In the genomic region with DNA sequence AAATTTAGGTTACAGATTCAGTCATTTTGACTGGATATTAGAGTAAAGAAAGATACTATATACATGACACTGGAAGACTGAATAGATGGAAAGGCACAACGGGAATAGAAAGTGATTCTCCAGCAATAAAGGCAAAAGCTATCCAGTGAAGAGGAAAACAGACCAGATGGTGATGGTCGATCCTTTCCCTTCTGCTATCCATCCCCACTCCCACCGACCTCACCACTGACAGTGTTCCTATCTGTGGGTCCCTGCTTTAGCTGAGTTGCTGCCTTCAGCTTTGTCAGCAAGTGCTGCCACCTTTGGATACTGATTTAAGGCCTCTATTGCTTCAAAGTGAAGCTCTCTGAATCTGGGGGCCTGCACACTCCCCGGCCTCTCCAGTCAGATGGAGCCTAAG, we compare ENCODE assay signal across 21 cellular contexts. TPM values are rescaled to one million over a fixed set of nuclear protein-coding genes. Genes with fewer than 3 reads are reported as not detected.
DNase-seq lines count a peak whose midpoint lies in the region; ATAC-seq and TF ChIP-seq lines count a peak whose summit lies in the region.
"Had no signal": no experiment of that assay in that cellular context is flagged by ENCODE, and none has a peak within 500 bp of the region (broad histone marks: within the 10 kb centered on the region; RNA-seq: fewer than 3 reads in every experiment).

No MANE protein-coding gene starts in this region.

- no peak overlapping the region for H2AK5ac ChIP-seq in IMR-90 (ENCODE audit: low read depth, low read length)

- H3K27ac ChIP-seq in IMR-90 (ENCODE audit: insufficient read depth, low read length), result no peak overlapping the region
- no peak overlapping the region for H3K27ac ChIP-seq in colonic mucosa

- no TSS peak for BruUV-seq in IMR-90 (replicated peaks; lab: Mats Ljungman, UMichigan)

- H3K27me3 Mint-ChIP-seq in glutamatergic neuron (ENCODE audit: unreplicated experiment), result no peaks in the 10 kb centered on the region
- H3K27me3 Mint-ChIP-seq: IgD-negative memory B cell had no signal

- H3K9me3 ChIP-seq in IMR-90 (ENCODE audit: control insufficient read depth, insufficient read depth, low read length) (no peaks in the 10 kb centered on the region), colonic mucosa (no peaks in the 10 kb centered on the region)
- H3K9me3 ChIP-seq: BE2C had no signal

- no peak for TF ChIP-seq RAD21 in IMR-90 (IDR thresholded peaks at IDR 0.05; ENCODE audit: low read length)

- no peak overlapping the region for H2BK5ac ChIP-seq in IMR-90 (ENCODE audit: low read depth, low read length, poor library complexity, severe bottlenecking)

- no peak overlapping the region for H3K4me2 ChIP-seq in IMR-90 (ENCODE audit: low read depth, low read length)

- no peak for ATAC-seq in IMR-90 (ENCODE audit: low read depth)
- ATAC-seq: GM12878 had no signal

- H4K5ac ChIP-seq in IMR-90 (ENCODE audit: low read depth, low read length), result no peak overlapping the region

- no peak overlapping the region for H3K56ac ChIP-seq in IMR-90 (ENCODE audit: extremely low read depth, insufficient read depth, low read length)

- H3K79me1 ChIP-seq in IMR-90 (ENCODE audit: low read depth in 1 of 2, low read length in 2 of 2), result no peaks in the 10 kb centered on the region

- H3K36me3 ChIP-seq in IMR-90 (ENCODE audit: control insufficient read depth, insufficient read depth, low read length), result no peaks in the 10 kb centered on the region
- no peaks in the 10 kb centered on the region for H3K36me3 ChIP-seq in colonic mucosa
- H3K36me3 ChIP-seq: BE2C had no signal

- no peak overlapping the region for H2BK20ac ChIP-seq in IMR-90 (ENCODE audit: low read depth, low read length)

- no peaks in the 10 kb centered on the region for H4K20me1 ChIP-seq in IMR-90 (ENCODE audit: insufficient read depth, low read length)

- dilution Hi-C loops in IMR-90 (cut with HindIII; ENCODE audit: low sequenced_read_pairs, unreplicated experiment), result no loop called here

- no peak overlapping the region for H3K14ac ChIP-seq in IMR-90 (replicated peaks; ENCODE audit: low read depth, low read length)

- POLR2A ChIA-PET in IMR-90 (lab: Charles Lee; ENCODE audit: unreplicated experiment), result no interaction called here

- 18% methylated on average over 2 of the region's 4 CpGs; no CpG with 5 or more reads in 1 of the 2 experiments for WGBS in IMR-90 (ENCODE audit: extremely low coverage in 2 of 2, insufficient read length in 1 of 2), 2 experiments

- no peaks in the 10 kb centered on the region for H3K36me3 Mint-ChIP-seq in glutamatergic neuron (ENCODE audit: unreplicated experiment)
- H3K36me3 Mint-ChIP-seq: CD4-positive, CD25-positive, alpha-beta regulatory T cell; CD8-positive, alpha-beta memory T cell; IgD-negative memory B cell had no signal

- H3K27me3 ChIP-seq in IMR-90 (ENCODE audit: control insufficient read depth, insufficient read depth, low read length), result no peaks in the 10 kb centered on the region; the same call in 1 of the 2 replicates
- H3K27me3 ChIP-seq in colonic mucosa, result no peaks in the 10 kb centered on the region

- no peak overlapping the region for H3K9ac ChIP-seq in IMR-90 (ENCODE audit: low read depth, low read length)
- no peak overlapping the region for H3K9ac ChIP-seq in colonic mucosa (ENCODE audit: low read depth in 2 of 2, low read length in 2 of 2)

- H3K4me3 ChIP-seq in IMR-90 (ENCODE audit: insufficient read depth, low read depth, low read length) (no peak overlapping the region), colonic mucosa (no peak overlapping the region)
- H3K4me3 ChIP-seq: GM12878 had no signal

- peaks cover 75% of the 10 kb centered on the region for H3K4me1 Mint-ChIP-seq in glutamatergic neuron (ENCODE audit: low read depth, unreplicated experiment)
- H3K4me1 Mint-ChIP-seq: CD4-positive, CD25-positive, alpha-beta regulatory T cell; CD8-positive, alpha-beta memory T cell had no signal

- no peak overlapping the region for H2AK9ac ChIP-seq in IMR-90 (replicated peaks; ENCODE audit: low read depth, low read length, poor library complexity)

- intact Hi-C loops in IMR-90 (cut with micrococcal nuclease), result no loop called here
- intact Hi-C loops in colonic mucosa (cut with DNase I), result no loop called here

- no peak overlapping the region for H4K8ac ChIP-seq in IMR-90 (ENCODE audit: low read depth in 2 of 2, low read length in 2 of 2)

- H3K18ac ChIP-seq in IMR-90 (ENCODE audit: low read depth, low read length), result no peak overlapping the region

- H2BK15ac ChIP-seq in IMR-90 (ENCODE audit: low read depth, low read length), result no peak overlapping the region

- CTCF ChIA-PET in IMR-90 (lab: Yijun Ruan, JAX), result no interaction called here

- peaks cover 10% of the 10 kb centered on the region for H3K9me3 Mint-ChIP-seq in glutamatergic neuron (ENCODE audit: unreplicated experiment)
- H3K9me3 Mint-ChIP-seq: IgD-negative memory B cell had no signal

- H3K23ac ChIP-seq in IMR-90 (ENCODE audit: low read depth, low read length), result no peak overlapping the region

- in situ Hi-C loops in IMR-90 (cut with MboI; ENCODE audit: low sequenced_read_pairs), result no loop called here

- peak overlapping the region; percentile 43 for H2AFZ ChIP-seq in IMR-90 (replicated peaks; ENCODE audit: low read length, poor library complexity)

- peak overlapping the region; percentile 63 for H3K4me3 Mint-ChIP-seq in glutamatergic neuron (ENCODE audit: unreplicated experiment)
- H3K4me3 Mint-ChIP-seq: CD4-positive, CD25-positive, alpha-beta regulatory T cell; CD8-positive, alpha-beta memory T cell had no signal

- no peak for TF ChIP-seq CTCF in IMR-90 (conservative IDR thresholded peaks at IDR 0.05; ENCODE audit: low read depth, low read length)
- TF ChIP-seq CTCF in glutamatergic neuron (IDR thresholded peaks at IDR 0.05; ENCODE audit: partially characterized antibody, unreplicated experiment), result no peak
- no peak for TF ChIP-seq CTCF in colonic mucosa (IDR thresholded peaks at IDR 0.05)

- TF ChIP-seq POLR2A in IMR-90 (IDR thresholded peaks at IDR 0.05; ENCODE audit: low read depth, low read length), result no peak

- H2BK120ac ChIP-seq in IMR-90 (ENCODE audit: low read depth, low read length), result no peak overlapping the region

- peak overlapping the region; percentile 93 for H3K27ac Mint-ChIP-seq in glutamatergic neuron (ENCODE audit: unreplicated experiment)
- H3K27ac Mint-ChIP-seq: CD4-positive, CD25-positive, alpha-beta regulatory T cell; IgD-negative memory B cell had no signal

- no peaks in the 10 kb centered on the region for H3K4me1 ChIP-seq in IMR-90 (ENCODE audit: control insufficient read depth, insufficient read depth, low read length)
- H3K4me1 ChIP-seq in colonic mucosa, result no peaks in the 10 kb centered on the region
- H3K4me1 ChIP-seq: BE2C had no signal

- H4K91ac ChIP-seq in IMR-90 (ENCODE audit: insufficient read depth, low read depth, low read length), result no peak overlapping the region

- DNase-seq in IMR-90, result no peak
- DNase-seq in NCI-H82 (lab: John Stamatoyannopoulos, UW), result peak; percentile 72
- peak; percentile 59 for DNase-seq in glutamatergic neuron
- DNase-seq in NCI-H2196 treated with DMSO at 0.1 percent for 48 hours (lab: John Stamatoyannopoulos, UW; ENCODE audit: unreplicated experiment), result no peak
- DNase-seq in SW 1271 (lab: John Stamatoyannopoulos, UW), result no peak
- no peak for DNase-seq in NCI-H2107 (lab: John Stamatoyannopoulos, UW)
- DNase-seq in colonic mucosa, result no peak
- DNase-seq: BE2C; C1 segment of cervical spinal cord; CD4-positive, CD25-positive, alpha-beta regulatory T cell; CD8-positive, alpha-beta memory T cell; COR-L47; DMS 273 treated with DMSO at 0.1 percent for 48 hours; DMS53; DND-41; EL; GOT3; H7 had no signal

- no peaks in the 10 kb centered on the region for H3K9me1 ChIP-seq in IMR-90 (ENCODE audit: insufficient read depth, low read length)

- H3K4ac ChIP-seq in IMR-90 (ENCODE audit: low read depth, low read length), result no peak overlapping the region

TF ChIP-seq in IMR-90, 13 proteins besides CTCF, POLR2A, EP300 and RAD21:
- no peak for TF ChIP-seq SMC3 (IDR thresholded peaks at IDR 0.05; ENCODE audit: low read depth, low read length)
- no peak for TF ChIP-seq MAZ (IDR thresholded peaks at IDR 0.05; ENCODE audit: borderline replicate concordance, low read depth, low read length)
- TF ChIP-seq, protein P1, sequence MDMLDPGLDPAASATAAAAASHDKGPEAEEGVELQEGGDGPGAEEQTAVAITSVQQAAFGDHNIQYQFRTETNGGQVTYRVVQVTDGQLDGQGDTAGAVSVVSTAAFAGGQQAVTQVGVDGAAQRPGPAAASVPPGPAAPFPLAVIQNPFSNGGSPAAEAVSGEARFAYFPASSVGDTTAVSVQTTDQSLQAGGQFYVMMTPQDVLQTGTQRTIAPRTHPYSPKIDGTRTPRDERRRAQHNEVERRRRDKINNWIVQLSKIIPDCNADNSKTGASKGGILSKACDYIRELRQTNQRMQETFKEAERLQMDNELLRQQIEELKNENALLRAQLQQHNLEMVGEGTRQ (IDR thresholded peaks at IDR 0.05; ENCODE audit: low read depth, low read length), result no peak
- no peak for TF ChIP-seq FOS (IDR thresholded peaks at IDR 0.05; ENCODE audit: low read depth, low read length)
- TF ChIP-seq RCOR1 (IDR thresholded peaks at IDR 0.05; ENCODE audit: insufficient replicate concordance, low read length), result no peak
- no peak for TF ChIP-seq BHLHE40 (IDR thresholded peaks at IDR 0.05; ENCODE audit: low read depth, low read length)
- TF ChIP-seq MXI1 (IDR thresholded peaks at IDR 0.05; ENCODE audit: borderline replicate concordance, low read depth, low read length), result no peak
- no peak for TF ChIP-seq CHD1 (IDR thresholded peaks at IDR 0.05; ENCODE audit: low read depth, low read length)
- TF ChIP-seq MAFK (IDR thresholded peaks at IDR 0.05; ENCODE audit: low read depth, low read length), result no peak
- TF ChIP-seq, protein P2, sequence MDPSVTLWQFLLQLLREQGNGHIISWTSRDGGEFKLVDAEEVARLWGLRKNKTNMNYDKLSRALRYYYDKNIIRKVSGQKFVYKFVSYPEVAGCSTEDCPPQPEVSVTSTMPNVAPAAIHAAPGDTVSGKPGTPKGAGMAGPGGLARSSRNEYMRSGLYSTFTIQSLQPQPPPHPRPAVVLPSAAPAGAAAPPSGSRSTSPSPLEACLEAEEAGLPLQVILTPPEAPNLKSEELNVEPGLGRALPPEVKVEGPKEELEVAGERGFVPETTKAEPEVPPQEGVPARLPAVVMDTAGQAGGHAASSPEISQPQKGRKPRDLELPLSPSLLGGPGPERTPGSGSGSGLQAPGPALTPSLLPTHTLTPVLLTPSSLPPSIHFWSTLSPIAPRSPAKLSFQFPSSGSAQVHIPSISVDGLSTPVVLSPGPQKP (IDR thresholded peaks at IDR 0.05; ENCODE audit: borderline replicate concordance, low read depth, low read length), result no peak
- TF ChIP-seq NFE2L2 (IDR thresholded peaks at IDR 0.05; ENCODE audit: low read depth, low read length), result no peak

RNA-seq across cellular contexts. Expression of a gene that starts 32.4 kb away (rescaled TPM):
- total RNA-seq in IMR-90 (2012; rRNA removed), result under 0.01 TPM in 2 replicates
- 0.02 TPM in 1 of 2 replicates, not detected in the other for polyA plus RNA-seq in IMR-90 (2012; rRNA removed)
- not detected in 2 replicates for polyA plus RNA-seq in IMR-90 (2012; cell fraction: cytosol; rRNA removed)
- polyA plus RNA-seq in IMR-90 (2012; cell fraction: nucleus; rRNA removed; ENCODE audit: low replicate concordance), result 0.03 and 0.22 TPM in 2 replicates
- total RNA-seq in glutamatergic neuron (ENCODE audit: unreplicated experiment), result 125 TPM
- 10 to 100 TPM; 10.1 to 18.0 TPM for total RNA-seq in colonic mucosa
- total RNA-seq: CD4-positive, CD25-positive, alpha-beta regulatory T cell; G401 had no signal

Comparison
In these comparisons a context has a peak if more than half of its experiments do, and no peak if none do; other contexts are left out.
1. DNase-seq: peak in NCI-H82 (single experiment) and glutamatergic neuron (single experiment); none in IMR-90 (single experiment), NCI-H2196 treated with DMSO at 0.1 percent for 48 hours (single experiment), SW 1271 (0 of 2), NCI-H2107 (single experiment) and colonic mucosa (single experiment).
2. RNA of a gene that starts 32.4 kb away (total RNA-seq): 125 TPM in glutamatergic neuron (single experiment) and 10.1 to 18.0 TPM in colonic mucosa; under 0.01 TPM in IMR-90; every median in the first group is over 10 times any median in the second.